Comparison of ENCODE assay signal across 8 cellular contexts in genomic region chr16:58464047-58464915, GRCh38. TPM values are rescaled to one million over a fixed set of nuclear protein-coding genes. Genes with fewer than 3 reads are reported as not detected.
DNase-seq lines count a peak whose midpoint lies in the region; ATAC-seq and TF ChIP-seq lines count a peak whose summit lies in the region.

No MANE protein-coding gene starts in this region.

- no peaks in the 10 kb centered on the region for H3K9me3 ChIP-seq in CD4-positive, CD25-positive, alpha-beta regulatory T cell (ENCODE audit: control insufficient read depth in 2 of 2, low read length in 2 of 2)
- no peaks in the 10 kb centered on the region for H3K9me3 ChIP-seq in mesodermal cell (ENCODE audit: control insufficient read depth, low read length)

- ATAC-seq in CD4-positive, CD25-positive, alpha-beta regulatory T cell (ENCODE audit: low read depth in 2 of 2), result no peak
- ATAC-seq in GM18873 (IDR thresholded peaks at IDR 0.05; ENCODE audit: low FRiP score, unreplicated experiment), result no peak
- no peak for ATAC-seq in GM21737 (IDR thresholded peaks at IDR 0.05; ENCODE audit: unreplicated experiment)
- no peak for ATAC-seq in HG03520 (IDR thresholded peaks at IDR 0.05; ENCODE audit: unreplicated experiment)

- no peak for TF ChIP-seq CTCF in chondrocyte (IDR thresholded peaks at IDR 0.05)

- H3K4me3 Mint-ChIP-seq in CD4-positive, CD25-positive, alpha-beta regulatory T cell, result peak overlapping the region in 3 of 4 donors; percentile 21 to 59 (median 24)
- H3K4me3 Mint-ChIP-seq in chondrocyte (ENCODE audit: unreplicated experiment), result peak overlapping the region; percentile 50

- peaks cover 67% of the 10 kb centered on the region for H3K27me3 Mint-ChIP-seq in CD4-positive, CD25-positive, alpha-beta regulatory T cell
- peaks cover 56% of the 10 kb centered on the region for H3K27me3 Mint-ChIP-seq in chondrocyte (ENCODE audit: low read depth)

- no peaks in the 10 kb centered on the region for H3K36me3 Mint-ChIP-seq in CD4-positive, CD25-positive, alpha-beta regulatory T cell
- no peaks in the 10 kb centered on the region for H3K36me3 Mint-ChIP-seq in chondrocyte (ENCODE audit: low read depth)

- peaks cover 11% of the 10 kb centered on the region for H3K4me1 ChIP-seq in CD4-positive, CD25-positive, alpha-beta regulatory T cell (ENCODE audit: control insufficient read depth, insufficient read depth, low read length, poor library complexity, severe bottlenecking)
- H3K4me1 ChIP-seq in mesodermal cell (ENCODE audit: control insufficient read depth, insufficient read depth, low read length, poor library complexity, severe bottlenecking), result peaks cover under 1% of the 10 kb centered on the region

- no peak overlapping the region for H3K27ac ChIP-seq in CD4-positive, CD25-positive, alpha-beta regulatory T cell (ENCODE audit: insufficient read depth, low read length, poor library complexity, severe bottlenecking)
- H3K27ac ChIP-seq in mesodermal cell (ENCODE audit: low read depth, low read length, severe bottlenecking), result no peak overlapping the region

- no peak for DNase-seq in CD4-positive, CD25-positive, alpha-beta regulatory T cell
- DNase-seq in HuH-7.5 (ENCODE audit: low spot score) (peak; percentile 59), chondrocyte (ENCODE audit: low spot score) (no peak), dedifferentiated amniotic fluid mesenchymal stem cell (ENCODE audit: extremely low spot score) (no peak)

- peaks cover 8% of the 10 kb centered on the region for H3K27me3 ChIP-seq in CD4-positive, CD25-positive, alpha-beta regulatory T cell (ENCODE audit: control insufficient read depth, insufficient read depth, low read length)

- no peaks in the 10 kb centered on the region for H3K36me3 ChIP-seq in CD4-positive, CD25-positive, alpha-beta regulatory T cell (ENCODE audit: control insufficient read depth, insufficient read depth, low read length)
- H3K36me3 ChIP-seq in mesodermal cell (ENCODE audit: control insufficient read depth, insufficient read depth, low read length), result no peaks in the 10 kb centered on the region

- no peak overlapping the region for H3K4me3 ChIP-seq in CD4-positive, CD25-positive, alpha-beta regulatory T cell (ENCODE audit: low read depth, low read length)
- peak overlapping the region; percentile 37 for H3K4me3 ChIP-seq in mesodermal cell (ENCODE audit: extremely low read depth, insufficient read depth, low read length, poor library complexity, severe bottlenecking)

- peaks cover 0 to 5% (median 0%) of the 10 kb centered on the region in 4 donors for H3K4me1 Mint-ChIP-seq in CD4-positive, CD25-positive, alpha-beta regulatory T cell
- peaks cover 8% of the 10 kb centered on the region for H3K4me1 Mint-ChIP-seq in chondrocyte (ENCODE audit: low read depth)

- 1 to 2% methylated on average over 60 to 65 of the region's 86 CpGs for WGBS in mesodermal cell (ENCODE audit: insufficient coverage in 2 of 2), 2 experiments

- H3K9me3 Mint-ChIP-seq in CD4-positive, CD25-positive, alpha-beta regulatory T cell, result peaks cover 0 to 1% (median 0%) of the 10 kb centered on the region in 7 donors
- no peaks in the 10 kb centered on the region for H3K9me3 Mint-ChIP-seq in chondrocyte (ENCODE audit: low read depth)

- no peak overlapping the region for H3K27ac Mint-ChIP-seq in CD4-positive, CD25-positive, alpha-beta regulatory T cell
- H3K27ac Mint-ChIP-seq in chondrocyte (ENCODE audit: unreplicated experiment), result no peak overlapping the region

RNA-seq across cellular contexts. Expression of gene NDRG4, which starts 35.7 kb away (rescaled TPM):
- total RNA-seq in CD4-positive, CD25-positive, alpha-beta regulatory T cell, result 0.52 TPM
- under 1 TPM in 2 of 4 donors, not detected in 2; 0.15 to 0.40 TPM for polyA plus RNA-seq in CD4-positive, CD25-positive, alpha-beta regulatory T cell
- 5.8 to 8.7 TPM (median 6.0 TPM) in 3 replicates for total RNA-seq in chondrocyte
- 37.8 TPM for polyA plus RNA-seq in mesodermal cell (2013, experiment 1 of 2)
- 31.6 TPM for polyA plus RNA-seq in mesodermal cell (2013, experiment 2 of 2)

RNA-seq across cellular contexts. Expression of gene SETD6, which starts 51.0 kb away (rescaled TPM):
- total RNA-seq in CD4-positive, CD25-positive, alpha-beta regulatory T cell, result 17.5 TPM
- polyA plus RNA-seq in CD4-positive, CD25-positive, alpha-beta regulatory T cell, result 10 to 100 TPM in 1 of 4 donors, 1 to 10 TPM in 3; 6.3 to 11.5 (median 8.4) TPM
- total RNA-seq in chondrocyte, result 10.4 to 16.4 TPM (median 13.0 TPM) in 3 replicates
- 9.5 TPM for polyA plus RNA-seq in mesodermal cell (2013, experiment 1 of 2)
- 7.8 TPM for polyA plus RNA-seq in mesodermal cell (2013, experiment 2 of 2)
